Comparison of ENCODE assay signal across 12 cellular contexts in genomic region chr17:81434681-81435417, GRCh38.
"Had no signal": no experiment of that assay in that cellular context is flagged by ENCODE, and none has a peak within 500 bp of the region (broad histone marks: within the 10 kb centered on the region; RNA-seq: fewer than 3 reads in every experiment).

No MANE protein-coding gene starts in this region.

- FAIRE-seq: islet of Langerhans had no signal

- H3K27me3 ChIP-seq: tibial artery had no signal

- H3K36me3 ChIP-seq: neutrophil had no signal

- ATAC-seq: activated naive CD4-positive, alpha-beta T cell treated with anti-CD3 and anti-CD28 coated beads, Interleukin-2, amount 50 U/mL, for 72 hours; activated T-cell treated with anti-CD3 and anti-CD28 coated beads, Interleukin-2, amount 50 U/mL, for 4 hours; T-cell had no signal

- H3K27ac ChIP-seq: neutrophil, SK-N-MC, VCaP had no signal

- DNase-seq: activated CD4-positive, alpha-beta memory T cell treated with anti-CD3 and anti-CD28 coated beads for 36 hours; activated effector memory CD4-positive, alpha-beta T cell treated with anti-CD3 and anti-CD28 coated beads, Interleukin-2, amount 50 U/mL, for 16 hours; activated T-cell treated with anti-CD3 and anti-CD28 coated beads, Interleukin-2, amount 50 U/mL, for 4 hours; amygdala; stimulated activated CD4-positive, alpha-beta T cell treated with anti-CD3 and anti-CD28 coated beads, Interleukin-12 subunit alpha, Interleukin-12 subunit beta, amount 100 ng/mL, for 4 hours; T-cell had no signal

- H3K4me3 ChIP-seq: SK-N-MC, tibial artery had no signal

- H3K9me3 ChIP-seq: neutrophil, tibial artery had no signal
